ENCODE assay signal across 8 cellular contexts in the genomic region with DNA sequence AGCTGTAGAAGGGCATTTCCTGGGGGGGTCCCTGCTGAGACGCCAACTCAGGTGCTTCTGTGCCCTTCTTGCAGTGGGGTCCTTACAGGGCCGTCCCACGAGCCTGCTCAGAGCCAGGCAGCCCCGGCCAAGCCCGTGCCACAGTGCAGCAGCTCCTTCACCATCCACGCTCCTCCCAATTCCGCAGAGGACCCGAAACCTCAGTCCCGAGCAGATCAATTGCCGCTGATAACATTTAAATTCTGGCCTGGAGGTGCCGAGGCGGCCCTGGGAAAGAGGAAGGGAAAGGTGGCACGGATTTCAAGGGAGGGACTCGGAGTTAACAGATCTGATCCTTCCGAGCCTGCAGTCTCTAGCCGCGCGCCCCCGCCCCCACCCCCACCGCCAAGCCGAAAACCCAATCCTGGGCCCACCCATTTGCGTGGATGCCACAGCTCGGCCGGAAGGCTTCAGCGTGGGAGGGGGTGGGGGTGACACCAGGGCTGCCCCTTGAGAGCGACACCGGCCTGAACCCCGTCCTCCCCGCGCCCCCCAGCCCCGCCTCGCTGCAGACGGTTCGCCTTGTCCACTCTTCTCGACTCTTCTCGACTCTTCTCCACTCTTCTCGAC.
DNase-seq lines count a peak whose midpoint lies in the region; ATAC-seq lines count a peak whose summit lies in the region.

No MANE protein-coding gene starts in this region.

- H3K27ac Mint-ChIP-seq in activated naive CD8-positive, alpha-beta T cell, result peak overlapping the region; percentile 68
- peak overlapping the region; percentile 93 for H3K27ac Mint-ChIP-seq in stimulated activated naive B cell treated with anti-CD40 and anti-IgM and Interleukin-4, amounts not matched to agents 10 μg/mL and 1 μg/mL and 100 μg/mL, for 72 hours

- H3K27ac ChIP-seq in iPS-18a (ENCODE audit: low read length), result no peak overlapping the region

- H3K4me1 Mint-ChIP-seq in activated naive CD8-positive, alpha-beta T cell (ENCODE audit: low read depth), result peaks cover 54% of the 10 kb centered on the region
- H3K4me1 Mint-ChIP-seq in stimulated activated naive B cell treated with anti-CD40 and anti-IgM and Interleukin-4, amounts not matched to agents 10 μg/mL and 1 μg/mL and 100 μg/mL, for 72 hours, result peaks cover 19 to 21% of the 10 kb centered on the region in 2 donors

- peaks cover 6% of the 10 kb centered on the region for H3K27me3 ChIP-seq in iPS-18a (ENCODE audit: control insufficient read depth, insufficient read depth, low read length)

- peaks cover 29% of the 10 kb centered on the region for H3K4me1 ChIP-seq in iPS-18a (ENCODE audit: control insufficient read depth, low read depth, low read length)

- no peaks in the 10 kb centered on the region for H3K36me3 ChIP-seq in iPS-18a (ENCODE audit: control insufficient read depth, low read depth, low read length)

- DNase-seq in stimulated activated naive B cell treated with anti-CD40 and anti-IgM and Interleukin-4, amounts not matched to agents 10 μg/mL and 1 μg/mL and 100 μg/mL, for 72 hours, result no peak
- DNase-seq in NCI-H2081 treated with DMSO at 0.1 percent for 48 hours (lab: John Stamatoyannopoulos, UW), result no peak
- DNase-seq in germinal center (ENCODE audit: low spot score), result no peak

- ATAC-seq in HG03103 (IDR thresholded peaks at IDR 0.05; ENCODE audit: low read depth, unreplicated experiment) (peak; percentile 3), HG03342 (IDR thresholded peaks at IDR 0.05; ENCODE audit: unreplicated experiment) (no peak), HG03378 (IDR thresholded peaks at IDR 0.05; ENCODE audit: unreplicated experiment) (no peak)
- ATAC-seq in stimulated activated naive B cell treated with anti-CD40 and anti-IgM and Interleukin-4, amounts not matched to agents 10 μg/mL and 1 μg/mL and 100 μg/mL, for 72 hours (replicated peaks), result peak; percentile 10 to 29

- no peaks in the 10 kb centered on the region for H3K36me3 Mint-ChIP-seq in activated naive CD8-positive, alpha-beta T cell
- H3K36me3 Mint-ChIP-seq in stimulated activated naive B cell treated with anti-CD40 and anti-IgM and Interleukin-4, amounts not matched to agents 10 μg/mL and 1 μg/mL and 100 μg/mL, for 72 hours, result no peaks in the 10 kb centered on the region

- H3K27me3 Mint-ChIP-seq in activated naive CD8-positive, alpha-beta T cell, result no peaks in the 10 kb centered on the region
- H3K27me3 Mint-ChIP-seq in stimulated activated naive B cell treated with anti-CD40 and anti-IgM and Interleukin-4, amounts not matched to agents 10 μg/mL and 1 μg/mL and 100 μg/mL, for 72 hours, result peaks cover 29 to 46% of the 10 kb centered on the region in 2 donors

- peak overlapping the region; percentile 77 for H3K4me3 Mint-ChIP-seq in activated naive CD8-positive, alpha-beta T cell
- H3K4me3 Mint-ChIP-seq in stimulated activated naive B cell treated with anti-CD40 and anti-IgM and Interleukin-4, amounts not matched to agents 10 μg/mL and 1 μg/mL and 100 μg/mL, for 72 hours, result peak overlapping the region; percentile 79 to 92

- H3K9me3 ChIP-seq in iPS-18a (ENCODE audit: control insufficient read depth, low read depth, low read length), result no peaks in the 10 kb centered on the region

- no peaks in the 10 kb centered on the region for H3K9me3 Mint-ChIP-seq in activated naive CD8-positive, alpha-beta T cell (ENCODE audit: low read depth)
- H3K9me3 Mint-ChIP-seq in stimulated activated naive B cell treated with anti-CD40 and anti-IgM and Interleukin-4, amounts not matched to agents 10 μg/mL and 1 μg/mL and 100 μg/mL, for 72 hours, result no peaks in the 10 kb centered on the region

- H3K4me3 ChIP-seq in iPS-18a (ENCODE audit: low read length), result peak overlapping the region; percentile 75

- H3K9ac ChIP-seq in iPS-18a (ENCODE audit: low read length), result no peak overlapping the region

Comparison
In these comparisons a context has a peak if more than half of its experiments do, and no peak if none do; other contexts are left out.
1. ATAC-seq: peak in HG03103 (single experiment) and stimulated activated naive B cell treated with anti-CD40 and anti-IgM and Interleukin-4, amounts not matched to agents 10 μg/mL and 1 μg/mL and 100 μg/mL, for 72 hours (2 of 2); none in HG03342 (single experiment) and HG03378 (single experiment).